In genomic region chr11:102849319-102849718, GRCh38 we compare ENCODE assay signal across 24 cellular contexts. TPM values are rescaled to one million over a fixed set of nuclear protein-coding genes. Genes with fewer than 3 reads are reported as not detected.
DNase-seq lines count a peak whose midpoint lies in the region; ATAC-seq and TF ChIP-seq lines count a peak whose summit lies in the region.
"Had no signal": no experiment of that assay in that cellular context is flagged by ENCODE, and none has a peak within 500 bp of the region (broad histone marks: within the 10 kb centered on the region; RNA-seq: fewer than 3 reads in every experiment).

No MANE protein-coding gene starts in this region.

- no peaks in the 10 kb centered on the region for H3K36me3 ChIP-seq in SK-N-MC (ENCODE audit: insufficient read depth, low read length)
- H3K36me3 ChIP-seq in HAP-1 (replicated peaks): no peaks in the 10 kb centered on the region
- H3K36me3 ChIP-seq: upper lobe of left lung had no signal

- no peaks in the 10 kb centered on the region for H3K27me3 ChIP-seq in HAP-1 (ENCODE audit: low read depth)
- H3K27me3 ChIP-seq: hepatocyte, upper lobe of left lung had no signal

- DNase-seq in A172 (ENCODE audit: low spot score) (peak; percentile 34), HCEC 1CT (peak; percentile 76), SK-N-MC (ENCODE audit: low read depth, low spot score) (peak; percentile 6), fibroblast of pulmonary artery (ENCODE audit: low read depth) (peak; percentile 14), T-helper 1 cell (no peak), HAP-1 (ENCODE audit: low spot score in 2 of 2) (no peak), NCI-H526 (lab: John Stamatoyannopoulos, UW) (no peak)
- DNase-seq in stimulated activated effector memory CD8-positive, alpha-beta T cell treated with anti-CD3 and anti-CD28 coated beads, Interleukin-12 subunit alpha, Interleukin-12 subunit beta, amount 100 ng/mL, for 72 hours (ENCODE audit: low spot score in 2 of 2): no peak
- DNase-seq: activated CD4-positive, alpha-beta T cell treated with anti-CD3 and anti-CD28 coated beads, Interleukin-2, amount 50 U/mL, for 48 hours; activated naive CD4-positive, alpha-beta T cell treated with anti-CD3 and anti-CD28 coated beads, Interleukin-2, amount 10 ng/mL, durations not matched to agents 7 days and 5 days; CD8-positive, alpha-beta T cell; midbrain; NCI-H1048; NCI-H2081 treated with DMSO at 0.1 percent for 48 hours; NCI-H774; stimulated activated naive CD8-positive, alpha-beta T cell treated with anti-CD3 and anti-CD28 coated beads, Interleukin-15, Interleukin-2, amounts not matched to agents 100 U/mL and 50 U/mL, for 24 hours; T-cell; upper lobe of left lung had no signal

- H3K9me3 Mint-ChIP-seq in stimulated activated effector memory CD8-positive, alpha-beta T cell treated with anti-CD3 and anti-CD28 coated beads, Interleukin-12 subunit alpha, Interleukin-12 subunit beta, amount 100 ng/mL, for 72 hours: peaks cover 2% of the 10 kb centered on the region
- H3K9me3 Mint-ChIP-seq: activated naive CD4-positive, alpha-beta T cell treated with anti-CD3 and anti-CD28 coated beads, Interleukin-2, amount 10 ng/mL, durations not matched to agents 7 days and 5 days; brain; CD8-positive, alpha-beta T cell; T-cell had no signal

- no peaks in the 10 kb centered on the region for H3K4me1 ChIP-seq in HAP-1
- H3K4me1 ChIP-seq: upper lobe of left lung had no signal

- in situ Hi-C loops in HAP-1 (cut with MboI; ENCODE audit: low sequenced_read_pairs): no loop called here

- no peak overlapping the region for H3K9ac ChIP-seq in SK-N-MC (ENCODE audit: insufficient read length)

- H3K27ac Mint-ChIP-seq in stimulated activated effector memory CD8-positive, alpha-beta T cell treated with anti-CD3 and anti-CD28 coated beads, Interleukin-12 subunit alpha, Interleukin-12 subunit beta, amount 100 ng/mL, for 72 hours: no peak overlapping the region
- H3K27ac Mint-ChIP-seq: activated naive CD4-positive, alpha-beta T cell treated with anti-CD3 and anti-CD28 coated beads, Interleukin-2, amount 10 ng/mL, durations not matched to agents 7 days and 5 days; CD8-positive, alpha-beta T cell; T-cell had no signal

- no peaks in the 10 kb centered on the region for H3K36me3 Mint-ChIP-seq in stimulated activated effector memory CD8-positive, alpha-beta T cell treated with anti-CD3 and anti-CD28 coated beads, Interleukin-12 subunit alpha, Interleukin-12 subunit beta, amount 100 ng/mL, for 72 hours
- H3K36me3 Mint-ChIP-seq: activated naive CD4-positive, alpha-beta T cell treated with anti-CD3 and anti-CD28 coated beads, Interleukin-2, amount 10 ng/mL, durations not matched to agents 7 days and 5 days; brain; CD8-positive, alpha-beta T cell; T-cell had no signal

- no peaks in the 10 kb centered on the region for H3K9me3 ChIP-seq in SK-N-MC (ENCODE audit: low read depth, low read length)
- H3K9me3 ChIP-seq in HAP-1: no peaks in the 10 kb centered on the region
- H3K9me3 ChIP-seq: upper lobe of left lung had no signal

- H3K4me3 ChIP-seq in SK-N-MC (no peak overlapping the region), fibroblast of pulmonary artery (replicated peaks; ENCODE audit: low read depth, low read length) (no peak overlapping the region), HAP-1 (no peak overlapping the region)
- H3K4me3 ChIP-seq: hepatocyte, upper lobe of left lung had no signal

- H3K27ac ChIP-seq in SK-N-MC: no peak overlapping the region
- H3K27ac ChIP-seq: hepatocyte, upper lobe of left lung, VCaP had no signal

- no peak for ATAC-seq in stimulated activated effector memory CD8-positive, alpha-beta T cell treated with anti-CD3 and anti-CD28 coated beads, Interleukin-12 subunit alpha, Interleukin-12 subunit beta, amount 100 ng/mL, for 72 hours
- ATAC-seq: CD8-positive, alpha-beta T cell; Panc1; stimulated activated naive CD8-positive, alpha-beta T cell treated with anti-CD3 and anti-CD28 coated beads, Interleukin-15, Interleukin-2, amounts not matched to agents 100 U/mL and 50 U/mL, for 24 hours; T-cell had no signal

- TF ChIP-seq CTCF in fibroblast of pulmonary artery (IDR thresholded peaks at IDR 0.05; ENCODE audit: low read length, missing control alignments): no peak

- no peaks in the 10 kb centered on the region for H3K4me1 Mint-ChIP-seq in stimulated activated effector memory CD8-positive, alpha-beta T cell treated with anti-CD3 and anti-CD28 coated beads, Interleukin-12 subunit alpha, Interleukin-12 subunit beta, amount 100 ng/mL, for 72 hours
- H3K4me1 Mint-ChIP-seq: activated naive CD4-positive, alpha-beta T cell treated with anti-CD3 and anti-CD28 coated beads, Interleukin-2, amount 10 ng/mL, durations not matched to agents 7 days and 5 days; brain; T-cell had no signal

- no peak overlapping the region for H3K4me3 Mint-ChIP-seq in stimulated activated effector memory CD8-positive, alpha-beta T cell treated with anti-CD3 and anti-CD28 coated beads, Interleukin-12 subunit alpha, Interleukin-12 subunit beta, amount 100 ng/mL, for 72 hours
- H3K4me3 Mint-ChIP-seq: activated naive CD4-positive, alpha-beta T cell treated with anti-CD3 and anti-CD28 coated beads, Interleukin-2, amount 10 ng/mL, durations not matched to agents 7 days and 5 days; brain; CD8-positive, alpha-beta T cell; T-cell had no signal

RNA-seq across cellular contexts. Expression of gene MMP3, which starts 5.9 kb away (rescaled TPM):
- total RNA-seq in A172 (2014; rRNA removed; shearing (Covaris generic)): 8.6 and 20.0 TPM in 2 replicates
- total RNA-seq: CD8-positive, alpha-beta T cell; dermis microvascular lymphatic vessel endothelial cell; kidney epithelial cell; T-cell had no signal

RNA-seq across cellular contexts. Expression of gene MMP12, which starts 25.5 kb away (rescaled TPM):
- 0.10 TPM in 2 replicates for total RNA-seq in A172 (2014; rRNA removed; shearing (Covaris generic))
- total RNA-seq: CD8-positive, alpha-beta T cell; dermis microvascular lymphatic vessel endothelial cell; kidney epithelial cell; T-cell had no signal

RNA-seq across cellular contexts. Expression of gene MMP1, which starts 51.4 kb away (rescaled TPM):
- total RNA-seq in A172 (2014; rRNA removed; shearing (Covaris generic)): 12.9 and 19.7 TPM in 2 replicates
- total RNA-seq: CD8-positive, alpha-beta T cell; T-cell had no signal

Comparison
In these comparisons a context has a peak if more than half of its experiments do, and no peak if none do; other contexts are left out.
1. DNase-seq: peak in A172 (single experiment), HCEC 1CT (single experiment), SK-N-MC (single experiment) and fibroblast of pulmonary artery (single experiment); none in T-helper 1 cell (0 of 5), HAP-1 (0 of 2), NCI-H526 (0 of 2) and stimulated activated effector memory CD8-positive, alpha-beta T cell treated with anti-CD3 and anti-CD28 coated beads, Interleukin-12 subunit alpha, Interleukin-12 subunit beta, amount 100 ng/mL, for 72 hours (0 of 2).